1 cellular context compared by ENCODE assay signal in the genomic region with DNA sequence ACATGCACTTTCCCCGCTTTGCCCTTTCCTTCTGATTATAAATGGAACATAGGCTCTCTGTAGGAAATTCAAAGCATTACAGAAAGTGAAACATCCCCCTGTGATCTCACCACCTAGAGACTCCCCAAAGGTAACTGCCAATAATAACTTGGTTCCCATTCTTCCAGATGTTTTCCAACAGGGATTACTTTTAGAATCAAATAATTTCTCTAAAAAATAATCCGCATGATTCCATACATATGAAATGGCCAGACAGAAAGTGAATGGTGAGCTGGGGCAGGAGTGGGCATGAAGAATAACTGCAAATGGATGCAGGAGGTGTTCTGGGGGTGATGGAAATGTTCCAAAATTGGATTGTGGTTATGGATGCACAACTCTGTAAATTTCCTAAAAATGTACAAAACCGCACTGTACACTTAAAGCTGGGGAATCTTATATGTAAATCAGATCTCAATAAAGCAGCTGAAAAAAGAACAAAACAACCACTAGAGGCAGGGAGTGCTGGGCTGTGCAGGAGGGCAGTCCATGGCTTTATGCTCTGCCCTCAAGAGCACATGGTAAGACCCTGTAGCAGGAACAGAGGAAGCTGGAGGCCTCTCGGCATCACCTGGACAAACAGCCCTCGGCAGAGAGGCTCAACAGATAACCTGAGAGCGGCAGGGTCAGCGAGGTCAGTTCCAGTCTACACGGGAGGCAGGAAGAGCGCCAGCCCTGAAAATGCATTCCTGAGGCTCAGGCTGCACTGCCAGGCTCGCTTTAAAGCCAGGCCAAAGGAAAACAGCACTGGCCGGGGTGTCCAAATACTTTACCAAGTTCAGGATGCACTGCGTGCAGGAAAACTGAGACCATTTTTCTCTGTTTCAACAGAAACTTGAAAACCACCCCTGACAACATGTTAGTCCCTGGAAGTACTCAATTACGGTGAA.
TF ChIP-seq lines count a peak whose summit lies in the region.

No MANE protein-coding gene starts in this region.

TF ChIP-seq in HepG2, 621 proteins besides CTCF, POLR2A, EP300 and RAD21 (continued from another document and continues in another):
- TF ChIP-seq, protein P1, sequence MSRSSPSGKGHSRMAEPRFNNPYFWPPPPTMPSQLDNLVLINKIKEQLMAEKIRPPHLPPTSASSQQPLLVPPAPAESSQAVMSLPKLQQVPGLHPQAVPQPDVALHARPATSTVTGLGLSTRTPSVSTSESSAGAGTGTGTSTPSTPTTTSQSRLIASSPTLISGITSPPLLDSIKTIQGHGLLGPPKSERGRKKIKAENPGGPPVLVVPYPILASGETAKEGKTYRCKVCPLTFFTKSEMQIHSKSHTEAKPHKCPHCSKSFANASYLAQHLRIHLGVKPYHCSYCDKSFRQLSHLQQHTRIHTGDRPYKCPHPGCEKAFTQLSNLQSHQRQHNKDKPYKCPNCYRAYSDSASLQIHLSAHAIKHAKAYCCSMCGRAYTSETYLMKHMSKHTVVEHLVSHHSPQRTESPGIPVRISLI (CRISPR knock-in tag; IDR thresholded peaks at IDR 0.05; ENCODE audit: borderline replicate concordance) = no peak; the same call in 1 of the 2 replicates
- TF ChIP-seq SMAD1 (CRISPR knock-in tag; IDR thresholded peaks at IDR 0.05; ENCODE audit: borderline replicate concordance, low read depth) (no peak), PCBP1 (IDR thresholded peaks at IDR 0.05; ENCODE audit: borderline replicate concordance, low read depth, low read length) (no peak), ZNF768 (CRISPR knock-in tag; IDR thresholded peaks at IDR 0.05) (peak; percentile 86), CEBPG (CRISPR knock-in tag; IDR thresholded peaks at IDR 0.05) (0 out of 2 replicates have a peak, but pooled peaks have one; percentile 29), KAT8 (CRISPR knock-in tag; IDR thresholded peaks at IDR 0.05) (peak; percentile 62; the same call in 1 of the 2 replicates), ZKSCAN5 (CRISPR knock-in tag; IDR thresholded peaks at IDR 0.05) (no peak), ZNF207 (IDR thresholded peaks at IDR 0.05; ENCODE audit: borderline replicate concordance) (no peak), ZBTB21 (CRISPR knock-in tag; IDR thresholded peaks at IDR 0.05) (no peak; the same call in 1 of the 2 replicates), ZNF850 (CRISPR knock-in tag; conservative IDR thresholded peaks at IDR 0.05) (no peak), KMT2B (CRISPR knock-in tag; IDR thresholded peaks at IDR 0.05) (peak; percentile 70; the same call in 1 of the 2 replicates), MTA3 (CRISPR knock-in tag; IDR thresholded peaks at IDR 0.05) (no peak), ZNF343 (CRISPR knock-in tag; IDR thresholded peaks at IDR 0.05) (0 out of 2 replicates have a peak, but pooled peaks have one; percentile 46), MATR3 (CRISPR knock-in tag; IDR thresholded peaks at IDR 0.05) (no peak)
- TF ChIP-seq, protein P2, sequence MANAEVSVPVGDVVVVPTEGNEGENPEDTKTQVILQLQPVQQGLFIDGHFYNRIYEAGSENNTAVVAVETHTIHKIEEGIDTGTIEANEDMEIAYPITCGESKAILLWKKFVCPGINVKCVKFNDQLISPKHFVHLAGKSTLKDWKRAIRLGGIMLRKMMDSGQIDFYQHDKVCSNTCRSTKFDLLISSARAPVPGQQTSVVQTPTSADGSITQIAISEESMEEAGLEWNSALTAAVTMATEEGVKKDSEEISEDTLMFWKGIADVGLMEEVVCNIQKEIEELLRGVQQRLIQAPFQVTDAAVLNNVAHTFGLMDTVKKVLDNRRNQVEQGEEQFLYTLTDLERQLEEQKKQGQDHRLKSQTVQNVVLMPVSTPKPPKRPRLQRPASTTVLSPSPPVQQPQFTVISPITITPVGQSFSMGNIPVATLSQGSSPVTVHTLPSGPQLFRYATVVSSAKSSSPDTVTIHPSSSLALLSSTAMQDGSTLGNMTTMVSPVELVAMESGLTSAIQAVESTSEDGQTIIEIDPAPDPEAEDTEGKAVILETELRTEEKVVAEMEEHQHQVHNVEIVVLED (CRISPR knock-in tag; IDR thresholded peaks at IDR 0.05; ENCODE audit: borderline replicate concordance) = peak; percentile 32; the same call in 1 of the 2 replicates
- TF ChIP-seq, protein P3, sequence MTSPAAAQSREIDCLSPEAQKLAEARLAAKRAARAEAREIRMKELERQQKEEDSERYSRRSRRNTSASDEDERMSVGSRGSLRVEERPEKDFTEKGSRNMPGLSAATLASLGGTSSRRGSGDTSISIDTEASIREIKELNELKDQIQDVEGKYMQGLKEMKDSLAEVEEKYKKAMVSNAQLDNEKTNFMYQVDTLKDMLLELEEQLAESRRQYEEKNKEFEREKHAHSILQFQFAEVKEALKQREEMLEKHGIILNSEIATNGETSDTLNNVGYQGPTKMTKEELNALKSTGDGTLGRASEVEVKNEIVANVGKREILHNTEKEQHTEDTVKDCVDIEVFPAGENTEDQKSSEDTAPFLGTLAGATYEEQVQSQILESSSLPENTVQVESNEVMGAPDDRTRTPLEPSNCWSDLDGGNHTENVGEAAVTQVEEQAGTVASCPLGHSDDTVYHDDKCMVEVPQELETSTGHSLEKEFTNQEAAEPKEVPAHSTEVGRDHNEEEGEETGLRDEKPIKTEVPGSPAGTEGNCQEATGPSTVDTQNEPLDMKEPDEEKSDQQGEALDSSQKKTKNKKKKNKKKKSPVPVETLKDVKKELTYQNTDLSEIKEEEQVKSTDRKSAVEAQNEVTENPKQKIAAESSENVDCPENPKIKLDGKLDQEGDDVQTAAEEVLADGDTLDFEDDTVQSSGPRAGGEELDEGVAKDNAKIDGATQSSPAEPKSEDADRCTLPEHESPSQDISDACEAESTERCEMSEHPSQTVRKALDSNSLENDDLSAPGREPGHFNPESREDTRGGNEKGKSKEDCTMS (CRISPR knock-in tag; conservative IDR thresholded peaks at IDR 0.05) = no peak
- TF ChIP-seq, protein P4, sequence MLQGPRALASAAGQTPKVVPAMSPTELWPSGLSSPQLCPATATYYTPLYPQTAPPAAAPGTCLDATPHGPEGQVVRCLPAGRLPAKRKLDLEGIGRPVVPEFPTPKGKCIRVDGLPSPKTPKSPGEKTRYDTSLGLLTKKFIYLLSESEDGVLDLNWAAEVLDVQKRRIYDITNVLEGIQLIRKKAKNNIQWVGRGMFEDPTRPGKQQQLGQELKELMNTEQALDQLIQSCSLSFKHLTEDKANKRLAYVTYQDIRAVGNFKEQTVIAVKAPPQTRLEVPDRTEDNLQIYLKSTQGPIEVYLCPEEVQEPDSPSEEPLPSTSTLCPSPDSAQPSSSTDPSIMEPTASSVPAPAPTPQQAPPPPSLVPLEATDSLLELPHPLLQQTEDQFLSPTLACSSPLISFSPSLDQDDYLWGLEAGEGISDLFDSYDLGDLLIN (CRISPR knock-in tag; IDR thresholded peaks at IDR 0.05; ENCODE audit: borderline replicate concordance) = no peak
- TF ChIP-seq, protein P5, sequence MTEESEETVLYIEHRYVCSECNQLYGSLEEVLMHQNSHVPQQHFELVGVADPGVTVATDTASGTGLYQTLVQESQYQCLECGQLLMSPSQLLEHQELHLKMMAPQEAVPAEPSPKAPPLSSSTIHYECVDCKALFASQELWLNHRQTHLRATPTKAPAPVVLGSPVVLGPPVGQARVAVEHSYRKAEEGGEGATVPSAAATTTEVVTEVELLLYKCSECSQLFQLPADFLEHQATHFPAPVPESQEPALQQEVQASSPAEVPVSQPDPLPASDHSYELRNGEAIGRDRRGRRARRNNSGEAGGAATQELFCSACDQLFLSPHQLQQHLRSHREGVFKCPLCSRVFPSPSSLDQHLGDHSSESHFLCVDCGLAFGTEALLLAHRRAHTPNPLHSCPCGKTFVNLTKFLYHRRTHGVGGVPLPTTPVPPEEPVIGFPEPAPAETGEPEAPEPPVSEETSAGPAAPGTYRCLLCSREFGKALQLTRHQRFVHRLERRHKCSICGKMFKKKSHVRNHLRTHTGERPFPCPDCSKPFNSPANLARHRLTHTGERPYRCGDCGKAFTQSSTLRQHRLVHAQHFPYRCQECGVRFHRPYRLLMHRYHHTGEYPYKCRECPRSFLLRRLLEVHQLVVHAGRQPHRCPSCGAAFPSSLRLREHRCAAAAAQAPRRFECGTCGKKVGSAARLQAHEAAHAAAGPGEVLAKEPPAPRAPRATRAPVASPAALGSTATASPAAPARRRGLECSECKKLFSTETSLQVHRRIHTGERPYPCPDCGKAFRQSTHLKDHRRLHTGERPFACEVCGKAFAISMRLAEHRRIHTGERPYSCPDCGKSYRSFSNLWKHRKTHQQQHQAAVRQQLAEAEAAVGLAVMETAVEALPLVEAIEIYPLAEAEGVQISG (CRISPR knock-in tag; IDR thresholded peaks at IDR 0.05) = peak; percentile 90
- TF ChIP-seq, protein P6, sequence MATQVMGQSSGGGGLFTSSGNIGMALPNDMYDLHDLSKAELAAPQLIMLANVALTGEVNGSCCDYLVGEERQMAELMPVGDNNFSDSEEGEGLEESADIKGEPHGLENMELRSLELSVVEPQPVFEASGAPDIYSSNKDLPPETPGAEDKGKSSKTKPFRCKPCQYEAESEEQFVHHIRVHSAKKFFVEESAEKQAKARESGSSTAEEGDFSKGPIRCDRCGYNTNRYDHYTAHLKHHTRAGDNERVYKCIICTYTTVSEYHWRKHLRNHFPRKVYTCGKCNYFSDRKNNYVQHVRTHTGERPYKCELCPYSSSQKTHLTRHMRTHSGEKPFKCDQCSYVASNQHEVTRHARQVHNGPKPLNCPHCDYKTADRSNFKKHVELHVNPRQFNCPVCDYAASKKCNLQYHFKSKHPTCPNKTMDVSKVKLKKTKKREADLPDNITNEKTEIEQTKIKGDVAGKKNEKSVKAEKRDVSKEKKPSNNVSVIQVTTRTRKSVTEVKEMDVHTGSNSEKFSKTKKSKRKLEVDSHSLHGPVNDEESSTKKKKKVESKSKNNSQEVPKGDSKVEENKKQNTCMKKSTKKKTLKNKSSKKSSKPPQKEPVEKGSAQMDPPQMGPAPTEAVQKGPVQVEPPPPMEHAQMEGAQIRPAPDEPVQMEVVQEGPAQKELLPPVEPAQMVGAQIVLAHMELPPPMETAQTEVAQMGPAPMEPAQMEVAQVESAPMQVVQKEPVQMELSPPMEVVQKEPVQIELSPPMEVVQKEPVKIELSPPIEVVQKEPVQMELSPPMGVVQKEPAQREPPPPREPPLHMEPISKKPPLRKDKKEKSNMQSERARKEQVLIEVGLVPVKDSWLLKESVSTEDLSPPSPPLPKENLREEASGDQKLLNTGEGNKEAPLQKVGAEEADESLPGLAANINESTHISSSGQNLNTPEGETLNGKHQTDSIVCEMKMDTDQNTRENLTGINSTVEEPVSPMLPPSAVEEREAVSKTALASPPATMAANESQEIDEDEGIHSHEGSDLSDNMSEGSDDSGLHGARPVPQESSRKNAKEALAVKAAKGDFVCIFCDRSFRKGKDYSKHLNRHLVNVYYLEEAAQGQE (IDR thresholded peaks at IDR 0.05; ENCODE audit: borderline replicate concordance in 1 of 2, low read depth in 1 of 2, low read length in 2 of 2) = 0 out of 4 replicates have a peak, but pooled peaks of 1 of the 2 experiments have one; percentile 39
- TF ChIP-seq, protein P7, sequence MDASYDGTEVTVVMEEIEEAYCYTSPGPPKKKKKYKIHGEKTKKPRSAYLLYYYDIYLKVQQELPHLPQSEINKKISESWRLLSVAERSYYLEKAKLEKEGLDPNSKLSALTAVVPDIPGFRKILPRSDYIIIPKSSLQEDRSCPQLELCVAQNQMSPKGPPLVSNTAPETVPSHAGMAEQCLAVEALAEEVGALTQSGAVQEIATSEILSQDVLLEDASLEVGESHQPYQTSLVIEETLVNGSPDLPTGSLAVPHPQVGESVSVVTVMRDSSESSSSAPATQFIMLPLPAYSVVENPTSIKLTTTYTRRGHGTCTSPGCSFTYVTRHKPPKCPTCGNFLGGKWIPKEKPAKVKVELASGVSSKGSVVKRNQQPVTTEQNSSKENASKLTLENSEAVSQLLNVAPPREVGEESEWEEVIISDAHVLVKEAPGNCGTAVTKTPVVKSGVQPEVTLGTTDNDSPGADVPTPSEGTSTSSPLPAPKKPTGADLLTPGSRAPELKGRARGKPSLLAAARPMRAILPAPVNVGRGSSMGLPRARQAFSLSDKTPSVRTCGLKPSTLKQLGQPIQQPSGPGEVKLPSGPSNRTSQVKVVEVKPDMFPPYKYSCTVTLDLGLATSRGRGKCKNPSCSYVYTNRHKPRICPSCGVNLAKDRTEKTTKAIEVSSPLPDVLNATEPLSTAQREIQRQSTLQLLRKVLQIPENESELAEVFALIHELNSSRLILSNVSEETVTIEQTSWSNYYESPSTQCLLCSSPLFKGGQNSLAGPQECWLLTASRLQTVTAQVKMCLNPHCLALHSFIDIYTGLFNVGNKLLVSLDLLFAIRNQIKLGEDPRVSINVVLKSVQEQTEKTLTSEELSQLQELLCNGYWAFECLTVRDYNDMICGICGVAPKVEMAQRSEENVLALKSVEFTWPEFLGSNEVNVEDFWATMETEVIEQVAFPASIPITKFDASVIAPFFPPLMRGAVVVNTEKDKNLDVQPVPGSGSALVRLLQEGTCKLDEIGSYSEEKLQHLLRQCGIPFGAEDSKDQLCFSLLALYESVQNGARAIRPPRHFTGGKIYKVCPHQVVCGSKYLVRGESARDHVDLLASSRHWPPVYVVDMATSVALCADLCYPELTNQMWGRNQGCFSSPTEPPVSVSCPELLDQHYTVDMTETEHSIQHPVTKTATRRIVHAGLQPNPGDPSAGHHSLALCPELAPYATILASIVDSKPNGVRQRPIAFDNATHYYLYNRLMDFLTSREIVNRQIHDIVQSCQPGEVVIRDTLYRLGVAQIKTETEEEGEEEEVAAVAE (CRISPR knock-in tag; IDR thresholded peaks at IDR 0.05; ENCODE audit: borderline replicate concordance) = peak; percentile 72; the same call in 1 of the 2 replicates
- TF ChIP-seq, protein P8, sequence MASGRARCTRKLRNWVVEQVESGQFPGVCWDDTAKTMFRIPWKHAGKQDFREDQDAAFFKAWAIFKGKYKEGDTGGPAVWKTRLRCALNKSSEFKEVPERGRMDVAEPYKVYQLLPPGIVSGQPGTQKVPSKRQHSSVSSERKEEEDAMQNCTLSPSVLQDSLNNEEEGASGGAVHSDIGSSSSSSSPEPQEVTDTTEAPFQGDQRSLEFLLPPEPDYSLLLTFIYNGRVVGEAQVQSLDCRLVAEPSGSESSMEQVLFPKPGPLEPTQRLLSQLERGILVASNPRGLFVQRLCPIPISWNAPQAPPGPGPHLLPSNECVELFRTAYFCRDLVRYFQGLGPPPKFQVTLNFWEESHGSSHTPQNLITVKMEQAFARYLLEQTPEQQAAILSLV (CRISPR knock-in tag; IDR thresholded peaks at IDR 0.05; ENCODE audit: borderline replicate concordance) = peak; percentile 45; the same call in 1 of the 2 replicates
- TF ChIP-seq, protein P9, sequence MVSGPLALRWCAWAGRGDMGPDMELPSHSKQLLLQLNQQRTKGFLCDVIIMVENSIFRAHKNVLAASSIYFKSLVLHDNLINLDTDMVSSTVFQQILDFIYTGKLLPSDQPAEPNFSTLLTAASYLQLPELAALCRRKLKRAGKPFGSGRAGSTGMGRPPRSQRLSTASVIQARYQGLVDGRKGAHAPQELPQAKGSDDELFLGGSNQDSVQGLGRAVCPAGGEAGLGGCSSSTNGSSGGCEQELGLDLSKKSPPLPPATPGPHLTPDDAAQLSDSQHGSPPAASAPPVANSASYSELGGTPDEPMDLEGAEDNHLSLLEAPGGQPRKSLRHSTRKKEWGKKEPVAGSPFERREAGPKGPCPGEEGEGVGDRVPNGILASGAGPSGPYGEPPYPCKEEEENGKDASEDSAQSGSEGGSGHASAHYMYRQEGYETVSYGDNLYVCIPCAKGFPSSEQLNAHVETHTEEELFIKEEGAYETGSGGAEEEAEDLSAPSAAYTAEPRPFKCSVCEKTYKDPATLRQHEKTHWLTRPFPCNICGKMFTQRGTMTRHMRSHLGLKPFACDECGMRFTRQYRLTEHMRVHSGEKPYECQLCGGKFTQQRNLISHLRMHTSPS (CRISPR knock-in tag; IDR thresholded peaks at IDR 0.05; ENCODE audit: low read depth) = peak; percentile 90
